ENCODE assay signal across 8 cellular contexts in genomic region chr12:7439579-7440505, GRCh38. TPM values are rescaled to one million over a fixed set of nuclear protein-coding genes. Genes with fewer than 3 reads are reported as not detected.
DNase-seq lines count a peak whose midpoint lies in the region; ATAC-seq and TF ChIP-seq lines count a peak whose summit lies in the region.

No MANE protein-coding gene starts in this region.

- peak overlapping the region in 5 of 8 donors; percentile 41 to 75 (median 66) for H3K27ac ChIP-seq in spleen

- POLR2A ChIA-PET in AG04449 (lab: Yijun Ruan, JAX), result no interaction called here
- POLR2A ChIA-PET in activated naive CD8-positive, alpha-beta T cell treated with anti-CD3 and anti-CD28 coated beads, Interleukin-2, amount 10 ng/mL, durations not matched to agents 7 days and 5 days (lab: Charles Lee), result no interaction called here

- peaks cover 42% of the 10 kb centered on the region for H3K27me3 Mint-ChIP-seq in activated naive CD8-positive, alpha-beta T cell treated with anti-CD3 and anti-CD28 coated beads, Interleukin-2, amount 10 ng/mL, durations not matched to agents 7 days and 5 days

- H3K4me3 ChIP-seq in AG04449 (ENCODE audit: low read depth, low read length) (peak overlapping the region; percentile 55), spleen (peak overlapping the region in 6 of 8 donors; percentile 18 to 65 (median 31))

- H3K4me1 ChIP-seq in spleen, result peaks cover 0 to 7% (median 0%) of the 10 kb centered on the region in 6 donors

- H3K36me3 Mint-ChIP-seq in activated naive CD8-positive, alpha-beta T cell treated with anti-CD3 and anti-CD28 coated beads, Interleukin-2, amount 10 ng/mL, durations not matched to agents 7 days and 5 days, result no peaks in the 10 kb centered on the region

- CTCF ChIA-PET in AG04449 (lab: Yijun Ruan, JAX), result interaction anchor here (3.4 kb wide), 1 partner anchor 21 kb away, joined by 15 read pairs; no protein-coding TSS in a partner anchor

- H3K4me3 Mint-ChIP-seq in activated naive CD8-positive, alpha-beta T cell treated with anti-CD3 and anti-CD28 coated beads, Interleukin-2, amount 10 ng/mL, durations not matched to agents 7 days and 5 days, result no peak overlapping the region

- WGBS in spleen, 5 donors, result 17 to 32% (median 26%) methylated on average over 56 to 84 of the region's 84 CpGs

- H3K9me3 ChIP-seq in spleen, result peaks cover 0 to 6% (median 0%) of the 10 kb centered on the region in 8 donors

- no peak for DNase-seq in AG04449 (ENCODE audit: low read depth, low spot score)
- peak; percentile 85 for DNase-seq in NCI-H460 (ENCODE audit: extremely low read depth, low read depth)
- DNase-seq in activated naive CD8-positive, alpha-beta T cell treated with anti-CD3 and anti-CD28 coated beads, Interleukin-2, amount 10 ng/mL, durations not matched to agents 7 days and 5 days, result peak; percentile 53
- DNase-seq in iPS DF 4.7 (ENCODE audit: extremely low read depth, low spot score), result peak; percentile 49
- DNase-seq in spleen, result peak; percentile 81
- no peak for DNase-seq in NCI-H2196 treated with DMSO at 0.1 percent for 48 hours (lab: John Stamatoyannopoulos, UW; ENCODE audit: unreplicated experiment)

- TF ChIP-seq CTCF in AG04449 (IDR thresholded peaks at IDR 0.05; ENCODE audit: insufficient read depth, low read length, missing control alignments) (no peak), spleen (IDR thresholded peaks at IDR 0.05 in 8 of 11, conservative IDR thresholded peaks at IDR 0.05 in 3 of 11) (peak in 1 of 11 experiments; percentile 18)

- H3K36me3 ChIP-seq in spleen, result no peaks in the 10 kb centered on the region

- H3K9me3 Mint-ChIP-seq in activated naive CD8-positive, alpha-beta T cell treated with anti-CD3 and anti-CD28 coated beads, Interleukin-2, amount 10 ng/mL, durations not matched to agents 7 days and 5 days, result no peaks in the 10 kb centered on the region

- H3K4me1 Mint-ChIP-seq in activated naive CD8-positive, alpha-beta T cell treated with anti-CD3 and anti-CD28 coated beads, Interleukin-2, amount 10 ng/mL, durations not matched to agents 7 days and 5 days, result no peaks in the 10 kb centered on the region

- TF ChIP-seq POLR2A in spleen (IDR thresholded peaks at IDR 0.05), result no peak

- ATAC-seq in activated naive CD8-positive, alpha-beta T cell treated with anti-CD3 and anti-CD28 coated beads, Interleukin-2, amount 10 ng/mL, durations not matched to agents 7 days and 5 days (ENCODE audit: low read depth), result peak; percentile 70
- ATAC-seq in GM21737 (IDR thresholded peaks at IDR 0.05; ENCODE audit: unreplicated experiment) (no peak), HG03280 (IDR thresholded peaks at IDR 0.05; ENCODE audit: unreplicated experiment) (no peak)

- H3K27me3 ChIP-seq in spleen (replicated peaks in 1 of 7), result peaks cover 0 to 42% (median 8%) of the 10 kb centered on the region in 7 donors

- intact Hi-C loops in spleen (cut with DNase I; ENCODE audit: low total_unique reads), result no loop called here

- H3K27ac Mint-ChIP-seq in activated naive CD8-positive, alpha-beta T cell treated with anti-CD3 and anti-CD28 coated beads, Interleukin-2, amount 10 ng/mL, durations not matched to agents 7 days and 5 days, result no peak overlapping the region

RNA-seq across cellular contexts. Expression of gene CD163L1, which starts 4.1 kb away (rescaled TPM):
- 5.9 and 7.3 TPM in 2 replicates for total RNA-seq in NCI-H460 (2014; rRNA removed; shearing (Covaris generic))
- 3.8 and 7.1 TPM in 2 replicates for polyA plus RNA-seq in NCI-H460 (2014; cell fraction: nucleus; rRNA removed)
- total RNA-seq in activated naive CD8-positive, alpha-beta T cell treated with anti-CD3 and anti-CD28 coated beads, Interleukin-2, amount 10 ng/mL, durations not matched to agents 7 days and 5 days, result 1 to 10 TPM in 1 of 2 experiments, under 1 TPM in 1; 0.97 to 1.2 TPM
- total RNA-seq in spleen, result 100 to 1,000 TPM in 4 of 7 donors, 10 to 100 TPM in 3; 61.2 to 192 (median 103) TPM
- polyA plus RNA-seq in spleen, result 10 to 100 TPM; 11.7 to 25.3 (median 14.5) TPM

Comparison
In these comparisons a context has a peak if more than half of its experiments do, and no peak if none do; other contexts are left out.
1. DNase-seq: peak in NCI-H460 (single experiment), activated naive CD8-positive, alpha-beta T cell treated with anti-CD3 and anti-CD28 coated beads, Interleukin-2, amount 10 ng/mL, durations not matched to agents 7 days and 5 days (single experiment), iPS DF 4.7 (single experiment) and spleen (single experiment); none in AG04449 (single experiment) and NCI-H2196 treated with DMSO at 0.1 percent for 48 hours (single experiment).